ENCODE assay signal across 19 cellular contexts in the genomic region with DNA sequence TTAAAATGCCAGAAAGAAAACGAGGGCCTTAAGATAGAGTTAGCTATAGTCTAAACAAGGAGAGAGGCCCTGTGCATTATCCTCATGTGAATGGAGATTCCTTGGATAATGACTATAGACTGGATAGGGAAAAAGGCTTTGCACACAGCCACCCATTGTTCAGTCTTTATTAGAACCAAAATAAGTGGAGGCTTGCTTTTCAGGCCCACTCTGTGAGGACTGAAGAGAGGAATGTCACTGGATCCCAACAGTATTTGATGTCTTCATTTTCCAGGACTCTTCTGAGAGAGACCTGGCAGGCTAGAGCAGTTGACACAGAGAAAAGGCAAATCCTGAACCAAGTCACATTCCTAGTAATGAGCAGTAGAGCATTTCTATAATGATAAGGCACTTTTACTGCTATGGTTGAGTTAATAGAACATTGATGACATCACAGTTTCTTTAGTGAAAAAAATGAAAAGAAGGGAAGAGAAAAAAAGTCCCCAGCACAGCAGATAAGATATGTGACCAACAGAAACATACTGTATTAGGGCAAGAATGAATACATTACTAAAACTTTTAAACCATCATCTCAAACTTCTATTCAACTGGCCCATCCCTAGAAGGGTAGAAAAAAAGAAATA.
"Had no signal": no experiment of that assay in that cellular context is flagged by ENCODE, and none has a peak within 500 bp of the region (broad histone marks: within the 10 kb centered on the region; RNA-seq: fewer than 3 reads in every experiment).

No MANE protein-coding gene starts in this region.

- H3K4me3 ChIP-seq: ascending aorta, left lung, tibial artery had no signal

- H3K9me3 ChIP-seq: ascending aorta, left lung, tibial artery had no signal

- H3K27me3 ChIP-seq: ascending aorta, left lung, tibial artery had no signal

- H3K27ac ChIP-seq: ascending aorta, left lung, tibial artery had no signal

- DNase-seq: activated CD4-positive, alpha-beta T cell treated with anti-CD3 and anti-CD28 coated beads, Interleukin-2, amount 50 U/mL, for 4 hours; activated effector memory CD4-positive, alpha-beta T cell treated with anti-CD3 and anti-CD28 coated beads, Interleukin-2, amount 50 U/mL, for 16 hours; activated naive CD4-positive, alpha-beta T cell treated with anti-CD3 and anti-CD28 coated beads, Interleukin-2, amount 50 U/mL, for 16 hours; activated T-cell treated with anti-CD3 and anti-CD28 coated beads, Interleukin-2, amount 50 U/mL, for 72 hours; cortex of kidney; effector CD4-positive, alpha-beta T cell; hippocampal formation; kidney; left lung; naive thymus-derived CD4-positive, alpha-beta T cell; nucleus accumbens; posterior cingulate gyrus; stimulated activated CD4-positive, alpha-beta T cell treated with anti-CD3 and anti-CD28 coated beads, Interleukin-2, amount 100 ng/mL, for 24 hours; stimulated activated naive CD4-positive, alpha-beta T cell treated with Interleukin-2 at 50 U/mL for 16 hours; substantia nigra; tibial artery had no signal

- H3K36me3 Mint-ChIP-seq: naive thymus-derived CD4-positive, alpha-beta T cell had no signal

- H3K4me3 Mint-ChIP-seq: activated T-cell treated with anti-CD3 and anti-CD28 coated beads, Interleukin-2, amount 50 U/mL, for 72 hours; naive thymus-derived CD4-positive, alpha-beta T cell; T-helper 1 cell treated with Interleukin-12 subunit alpha and Interleukin-12 subunit beta and Interleukin-4 antibody, amounts not matched to agents 30 μg/mL and 1 μg/mL, for 36 hours had no signal

- H3K4me1 ChIP-seq: ascending aorta, left lung, tibial artery had no signal

- H3K27ac Mint-ChIP-seq: activated T-cell treated with anti-CD3 and anti-CD28 coated beads, Interleukin-2, amount 50 U/mL, for 72 hours; naive thymus-derived CD4-positive, alpha-beta T cell; T-helper 1 cell treated with Interleukin-12 subunit alpha and Interleukin-12 subunit beta and Interleukin-4 antibody, amounts not matched to agents 30 μg/mL and 1 μg/mL, for 36 hours had no signal

- H3K27me3 Mint-ChIP-seq: naive thymus-derived CD4-positive, alpha-beta T cell had no signal

- ATAC-seq: activated T-cell treated with anti-CD3 and anti-CD28 coated beads, Interleukin-2, amount 50 U/mL, for 72 hours; esophagus mucosa; naive thymus-derived CD4-positive, alpha-beta T cell had no signal

- H3K36me3 ChIP-seq: ascending aorta, left lung, tibial artery had no signal

- H3K4me1 Mint-ChIP-seq: naive thymus-derived CD4-positive, alpha-beta T cell had no signal
